8 cellular contexts compared by ENCODE assay signal in genomic region chr5:17118631-17119030, GRCh38.
DNase-seq lines count a peak whose midpoint lies in the region; ATAC-seq and FAIRE-seq lines count a peak whose summit lies in the region.

No MANE protein-coding gene starts in this region.

- H3K4me3 Mint-ChIP-seq in activated T-helper 1 cell treated with anti-CD3 and anti-CD28 coated beads, Interleukin-12 subunit alpha, Interleukin-12 subunit beta, Interleukin-2, Interleukin-4 antibody, amounts not matched to agents 30 ng/mL and 10 ng/mL and 1 ng/mL, durations not matched to agents 14 hours and 24 hours and 36 hours = no peak overlapping the region

- H3K27me3 Mint-ChIP-seq in activated T-helper 1 cell treated with anti-CD3 and anti-CD28 coated beads, Interleukin-12 subunit alpha, Interleukin-12 subunit beta, Interleukin-2, Interleukin-4 antibody, amounts not matched to agents 30 ng/mL and 10 ng/mL and 1 ng/mL, durations not matched to agents 14 hours and 24 hours and 36 hours (ENCODE audit: insufficient read depth) = no peaks in the 10 kb centered on the region

- H3K4me1 Mint-ChIP-seq in activated T-helper 1 cell treated with anti-CD3 and anti-CD28 coated beads, Interleukin-12 subunit alpha, Interleukin-12 subunit beta, Interleukin-2, Interleukin-4 antibody, amounts not matched to agents 30 ng/mL and 10 ng/mL and 1 ng/mL, durations not matched to agents 14 hours and 24 hours and 36 hours (ENCODE audit: low read depth) = peaks cover 8% of the 10 kb centered on the region

- 35 to 41% (median 35%) methylated on average over 9 of the region's 9 CpGs for WGBS in small intestine, 3 donors

- intact Hi-C loops in activated T-helper 1 cell treated with anti-CD3 and anti-CD28 coated beads, Interleukin-12 subunit alpha, Interleukin-12 subunit beta, Interleukin-2, Interleukin-4 antibody, amounts not matched to agents 30 ng/mL and 10 ng/mL and 1 ng/mL, durations not matched to agents 14 hours and 24 hours and 36 hours (cut with micrococcal nuclease) = no loop called here

- no peaks in the 10 kb centered on the region for H3K9me3 Mint-ChIP-seq in activated T-helper 1 cell treated with anti-CD3 and anti-CD28 coated beads, Interleukin-12 subunit alpha, Interleukin-12 subunit beta, Interleukin-2, Interleukin-4 antibody, amounts not matched to agents 30 ng/mL and 10 ng/mL and 1 ng/mL, durations not matched to agents 14 hours and 24 hours and 36 hours

- FAIRE-seq in small intestine (lab: Jason Lieb, UNC) = no peak

- H3K36me3 Mint-ChIP-seq in activated T-helper 1 cell treated with anti-CD3 and anti-CD28 coated beads, Interleukin-12 subunit alpha, Interleukin-12 subunit beta, Interleukin-2, Interleukin-4 antibody, amounts not matched to agents 30 ng/mL and 10 ng/mL and 1 ng/mL, durations not matched to agents 14 hours and 24 hours and 36 hours (ENCODE audit: low read depth) = no peaks in the 10 kb centered on the region

- H3K4me1 ChIP-seq in small intestine (ENCODE audit: control insufficient read depth in 2 of 2, insufficient read depth in 1 of 2, low read depth in 1 of 2, low read length in 1 of 2) = peaks cover 0 to 2% of the 10 kb centered on the region in 2 donors

- H3K27ac ChIP-seq in small intestine (ENCODE audit: low read depth in 1 of 2, low read length in 1 of 2) = peak overlapping the region in 1 of 2 donors; percentile 34

- peak; percentile 53 to 65 for ATAC-seq in activated CD4-positive, CD25-positive, alpha-beta regulatory T cell treated with anti-CD3 and anti-CD28 coated beads, Interleukin-2, amount 50 U/mL, for 24 hours
- peak; percentile 89 for ATAC-seq in HG03565 (IDR thresholded peaks at IDR 0.05; ENCODE audit: unreplicated experiment)
- no peak for ATAC-seq in GM18517 (IDR thresholded peaks at IDR 0.05; ENCODE audit: unreplicated experiment)
- ATAC-seq in GM19455 (IDR thresholded peaks at IDR 0.05; ENCODE audit: unreplicated experiment) = no peak

- DNase-seq in activated CD4-positive, CD25-positive, alpha-beta regulatory T cell treated with anti-CD3 and anti-CD28 coated beads, Interleukin-2, amount 50 U/mL, for 72 hours = no peak
- DNase-seq in activated T-helper 1 cell treated with anti-CD3 and anti-CD28 coated beads, Interleukin-12 subunit alpha, Interleukin-12 subunit beta, Interleukin-2, Interleukin-4 antibody, amounts not matched to agents 30 ng/mL and 10 ng/mL and 1 ng/mL, durations not matched to agents 14 hours and 24 hours and 36 hours (ENCODE audit: low spot score) = no peak
- DNase-seq in hepatic stellate cell (ENCODE audit: low spot score) (peak; percentile 88), small intestine (peak; percentile 75)

- H3K27me3 ChIP-seq in small intestine (ENCODE audit: control insufficient read depth in 2 of 2, insufficient read depth in 2 of 2, low read length in 2 of 2) = no peaks in the 10 kb centered on the region

- H3K36me3 ChIP-seq in small intestine (ENCODE audit: control insufficient read depth in 2 of 2, insufficient read depth in 2 of 2, low read length in 2 of 2) = no peaks in the 10 kb centered on the region

- H3K27ac Mint-ChIP-seq in activated T-helper 1 cell treated with anti-CD3 and anti-CD28 coated beads, Interleukin-12 subunit alpha, Interleukin-12 subunit beta, Interleukin-2, Interleukin-4 antibody, amounts not matched to agents 30 ng/mL and 10 ng/mL and 1 ng/mL, durations not matched to agents 14 hours and 24 hours and 36 hours = peak overlapping the region; percentile 35

- H3K4me3 ChIP-seq in small intestine (ENCODE audit: low read depth in 1 of 2, low read length in 2 of 2) = no peak overlapping the region

- no peaks in the 10 kb centered on the region for H3K9me3 ChIP-seq in small intestine (ENCODE audit: control insufficient read depth, low read depth)

Comparison
In these comparisons a context has a peak if more than half of its experiments do, and no peak if none do; other contexts are left out.
1. ATAC-seq: peak in activated CD4-positive, CD25-positive, alpha-beta regulatory T cell treated with anti-CD3 and anti-CD28 coated beads, Interleukin-2, amount 50 U/mL, for 24 hours (2 of 2) and HG03565 (single experiment); none in GM18517 (single experiment) and GM19455 (single experiment).
2. DNase-seq: peak in hepatic stellate cell (single experiment) and small intestine (single experiment); none in activated CD4-positive, CD25-positive, alpha-beta regulatory T cell treated with anti-CD3 and anti-CD28 coated beads, Interleukin-2, amount 50 U/mL, for 72 hours (single experiment) and activated T-helper 1 cell treated with anti-CD3 and anti-CD28 coated beads, Interleukin-12 subunit alpha, Interleukin-12 subunit beta, Interleukin-2, Interleukin-4 antibody, amounts not matched to agents 30 ng/mL and 10 ng/mL and 1 ng/mL, durations not matched to agents 14 hours and 24 hours and 36 hours (single experiment).